Comparison of ENCODE assay signal across 13 cellular contexts in genomic region chr1:219710529-219711194, GRCh38.
DNase-seq lines count a peak whose midpoint lies in the region; ATAC-seq and TF ChIP-seq lines count a peak whose summit lies in the region.
"Had no signal": no experiment of that assay in that cellular context is flagged by ENCODE, and none has a peak within 500 bp of the region (broad histone marks: within the 10 kb centered on the region; RNA-seq: fewer than 3 reads in every experiment).

No MANE protein-coding gene starts in this region.

- POLR2A ChIA-PET in IMR-90 (lab: Charles Lee; ENCODE audit: unreplicated experiment), result no interaction called here

- CTCF ChIA-PET in IMR-90 (lab: Yijun Ruan, JAX), result no interaction called here

- peak; percentile 84 for DNase-seq in IMR-90
- DNase-seq in brain microvascular endothelial cell, result peak; percentile 87
- DNase-seq in renal cortical epithelial cell (ENCODE audit: low read depth), result peak; percentile 69
- no peak for DNase-seq in stimulated activated naive CD4-positive, alpha-beta T cell (lab: John Stamatoyannopoulos, UW)
- no peak for DNase-seq in activated T-cell treated with anti-CD3 and anti-CD28 coated beads, Interleukin-2, amount 50 U/mL, for 24 hours
- DNase-seq: esophagus squamous epithelium, KBM-7, NCI-H2227 treated with DMSO at 0.1 percent for 48 hours, SJCRH30 had no signal

- no peaks in the 10 kb centered on the region for H3K9me1 ChIP-seq in IMR-90 (ENCODE audit: insufficient read depth, low read length)

- TF ChIP-seq CTCF in IMR-90 (conservative IDR thresholded peaks at IDR 0.05; ENCODE audit: low read depth, low read length) (no peak), brain microvascular endothelial cell (IDR thresholded peaks at IDR 0.05; ENCODE audit: low read depth, low read length, missing control alignments) (no peak)

- H3K27me3 ChIP-seq in IMR-90 (ENCODE audit: control insufficient read depth, insufficient read depth, low read length) (no peaks in the 10 kb centered on the region), brain microvascular endothelial cell (replicated peaks) (no peaks in the 10 kb centered on the region)
- H3K27me3 ChIP-seq: esophagus squamous epithelium, SJCRH30 had no signal

- H3K4ac ChIP-seq in IMR-90 (ENCODE audit: low read depth, low read length), result no peak overlapping the region

- H3K56ac ChIP-seq in IMR-90 (ENCODE audit: extremely low read depth, insufficient read depth, low read length), result no peak overlapping the region

- no peak overlapping the region for H3K27ac Mint-ChIP-seq in activated T-cell treated with anti-CD3 and anti-CD28 coated beads, Interleukin-2, amount 50 U/mL, for 24 hours

- no TSS peak for BruUV-seq in IMR-90 (replicated peaks; lab: Mats Ljungman, UMichigan)

- H2AK5ac ChIP-seq in IMR-90 (ENCODE audit: low read depth, low read length), result no peak overlapping the region

- no peak overlapping the region for H3K4me3 Mint-ChIP-seq in activated T-cell treated with anti-CD3 and anti-CD28 coated beads, Interleukin-2, amount 50 U/mL, for 24 hours

- no peaks in the 10 kb centered on the region for H3K36me3 Mint-ChIP-seq in activated T-cell treated with anti-CD3 and anti-CD28 coated beads, Interleukin-2, amount 50 U/mL, for 24 hours (ENCODE audit: low read depth)

- H3K18ac ChIP-seq in IMR-90 (ENCODE audit: low read depth, low read length), result no peak overlapping the region

- ATAC-seq in GM18861 (IDR thresholded peaks at IDR 0.05; ENCODE audit: unreplicated experiment) (peak; percentile 83), IMR-90 (ENCODE audit: low read depth) (peak; percentile 48; the same call in 1 of the 2 replicates), GM19397 (IDR thresholded peaks at IDR 0.05; ENCODE audit: unreplicated experiment) (no peak), HG02642 (IDR thresholded peaks at IDR 0.05; ENCODE audit: poor library complexity, unreplicated experiment) (no peak)

- no peaks in the 10 kb centered on the region for H3K79me1 ChIP-seq in IMR-90 (ENCODE audit: low read depth in 1 of 2, low read length in 2 of 2)

- no peak overlapping the region for H2BK5ac ChIP-seq in IMR-90 (ENCODE audit: low read depth, low read length, poor library complexity, severe bottlenecking)

- no peaks in the 10 kb centered on the region for H3K9me3 Mint-ChIP-seq in activated T-cell treated with anti-CD3 and anti-CD28 coated beads, Interleukin-2, amount 50 U/mL, for 24 hours

- no peak overlapping the region for H3K14ac ChIP-seq in IMR-90 (replicated peaks; ENCODE audit: low read depth, low read length)

- H3K9me3 ChIP-seq in IMR-90 (ENCODE audit: control insufficient read depth, insufficient read depth, low read length), result no peaks in the 10 kb centered on the region
- H3K9me3 ChIP-seq: esophagus squamous epithelium, SJCRH30 had no signal

- H3K27me3 Mint-ChIP-seq in activated T-cell treated with anti-CD3 and anti-CD28 coated beads, Interleukin-2, amount 50 U/mL, for 24 hours, result no peaks in the 10 kb centered on the region

- no peak overlapping the region for H2BK120ac ChIP-seq in IMR-90 (ENCODE audit: low read depth, low read length)

- H3K4me1 ChIP-seq in IMR-90 (ENCODE audit: control insufficient read depth, insufficient read depth, low read length), result no peaks in the 10 kb centered on the region
- H3K4me1 ChIP-seq: esophagus squamous epithelium had no signal

- H3K9ac ChIP-seq in IMR-90 (ENCODE audit: low read depth, low read length), result no peak overlapping the region

- no peak overlapping the region for H4K91ac ChIP-seq in IMR-90 (ENCODE audit: insufficient read depth, low read depth, low read length)

- TF ChIP-seq RAD21 in IMR-90 (IDR thresholded peaks at IDR 0.05; ENCODE audit: low read length), result no peak

- intact Hi-C loops in IMR-90 (cut with micrococcal nuclease), result no loop called here

- TF ChIP-seq POLR2A in IMR-90 (IDR thresholded peaks at IDR 0.05; ENCODE audit: low read depth, low read length), result no peak

- WGBS in IMR-90 (ENCODE audit: extremely low coverage in 2 of 2, insufficient read length in 1 of 2), 2 experiments, result 63% methylated on average over 1 of the region's 6 CpGs; no CpG with 5 or more reads in 1 of the 2 experiments

- dilution Hi-C loops in IMR-90 (cut with HindIII; ENCODE audit: low sequenced_read_pairs, unreplicated experiment), result no loop called here

- no peak overlapping the region for H4K5ac ChIP-seq in IMR-90 (ENCODE audit: low read depth, low read length)

- H3K4me3 ChIP-seq in IMR-90 (ENCODE audit: insufficient read depth, low read depth, low read length) (no peak overlapping the region), brain microvascular endothelial cell (ENCODE audit: low read depth, low read length) (no peak overlapping the region)
- H3K4me3 ChIP-seq: esophagus squamous epithelium, lung, SJCRH30 had no signal

- no peak overlapping the region for H2AK9ac ChIP-seq in IMR-90 (replicated peaks; ENCODE audit: low read depth, low read length, poor library complexity)

- H3K36me3 ChIP-seq in IMR-90 (ENCODE audit: control insufficient read depth, insufficient read depth, low read length) (no peaks in the 10 kb centered on the region), brain microvascular endothelial cell (replicated peaks) (no peaks in the 10 kb centered on the region)
- H3K36me3 ChIP-seq: esophagus squamous epithelium, SJCRH30 had no signal

- H2BK15ac ChIP-seq in IMR-90 (ENCODE audit: low read depth, low read length), result no peak overlapping the region

- H3K4me1 Mint-ChIP-seq in activated T-cell treated with anti-CD3 and anti-CD28 coated beads, Interleukin-2, amount 50 U/mL, for 24 hours (ENCODE audit: low read depth), result no peaks in the 10 kb centered on the region

- no peak overlapping the region for H2BK20ac ChIP-seq in IMR-90 (ENCODE audit: low read depth, low read length)

- H4K8ac ChIP-seq in IMR-90 (ENCODE audit: low read depth in 2 of 2, low read length in 2 of 2), result no peak overlapping the region

- H3K4me2 ChIP-seq in IMR-90 (ENCODE audit: low read depth, low read length), result no peak overlapping the region

- no peak overlapping the region for H3K27ac ChIP-seq in IMR-90 (ENCODE audit: insufficient read depth, low read length)
- peak overlapping the region; percentile 54 for H3K27ac ChIP-seq in brain microvascular endothelial cell
- H3K27ac ChIP-seq: esophagus squamous epithelium, SJCRH30 had no signal

- H4K20me1 ChIP-seq in IMR-90 (ENCODE audit: insufficient read depth, low read length), result no peaks in the 10 kb centered on the region

- H2AFZ ChIP-seq in IMR-90 (replicated peaks; ENCODE audit: low read length, poor library complexity), result no peak overlapping the region

- in situ Hi-C loops in IMR-90 (cut with MboI; ENCODE audit: low sequenced_read_pairs) (no loop called here), brain microvascular endothelial cell (cut with HindIII; ENCODE audit: low pct_ligation_motif_present, low sequenced_read_pairs) (no loop called here)

- H3K23ac ChIP-seq in IMR-90 (ENCODE audit: low read depth, low read length), result no peak overlapping the region

TF ChIP-seq in IMR-90, 13 proteins besides CTCF, POLR2A, EP300 and RAD21:
- TF ChIP-seq CEBPB (IDR thresholded peaks at IDR 0.05; ENCODE audit: low read depth, low read length), result no peak

Comparison
In these comparisons a context has a peak if more than half of its experiments do, and no peak if none do; other contexts are left out.
1. ATAC-seq: peak in GM18861 (single experiment) and IMR-90 (single experiment); none in GM19397 (single experiment) and HG02642 (single experiment).
2. DNase-seq: peak in IMR-90 (single experiment), brain microvascular endothelial cell (single experiment) and renal cortical epithelial cell (single experiment); none in stimulated activated naive CD4-positive, alpha-beta T cell (0 of 6) and activated T-cell treated with anti-CD3 and anti-CD28 coated beads, Interleukin-2, amount 50 U/mL, for 24 hours (single experiment).